Comparison of ENCODE assay signal across 2 cellular contexts in the genomic region with DNA sequence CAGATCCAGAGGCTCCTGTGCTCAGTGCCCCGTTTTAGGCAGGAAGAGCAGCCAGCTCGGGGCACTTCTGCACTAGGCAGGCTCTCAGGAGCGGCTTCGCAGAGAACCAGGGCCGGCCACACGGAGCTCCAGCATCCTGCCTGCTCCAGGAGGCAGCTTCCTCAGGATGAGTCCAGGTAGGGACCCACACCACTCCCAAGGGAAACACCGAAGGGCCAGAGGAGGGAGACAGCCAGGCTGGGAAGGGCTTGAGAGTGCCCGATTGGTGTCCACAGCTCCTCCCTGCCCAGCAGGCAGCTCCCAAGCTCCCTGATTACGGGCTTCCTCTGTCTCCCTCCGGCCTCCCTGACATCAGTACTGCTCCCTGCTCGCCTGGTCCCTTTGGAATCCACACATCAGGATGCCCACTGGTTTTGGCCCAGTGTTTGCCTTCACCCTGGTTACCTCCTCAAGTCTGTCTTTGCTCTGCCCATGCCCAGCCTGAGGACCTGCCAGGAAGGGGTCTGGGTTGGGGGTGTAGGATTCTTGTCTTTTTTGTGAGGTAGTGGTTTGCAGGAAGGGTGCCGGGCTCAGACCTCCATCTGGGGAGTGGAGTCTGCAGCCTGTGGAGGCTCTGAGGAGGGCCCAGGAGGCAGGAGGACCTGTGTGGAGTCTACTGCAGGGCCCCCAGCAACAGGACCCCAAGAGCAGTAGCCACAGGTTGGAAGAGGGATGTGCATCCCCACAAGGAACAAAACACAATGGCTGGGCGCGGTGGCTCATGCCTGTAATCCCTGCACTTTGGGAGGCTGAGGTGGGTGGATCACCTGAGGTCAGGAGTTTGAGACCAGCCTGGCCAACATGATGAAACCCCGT.
A peak's percentile ranks its signal among the peaks of the same experiment; 100 is the strongest.
TF ChIP-seq lines count a peak whose summit lies in the region.

No MANE protein-coding gene starts in this region.

TF ChIP-seq in HEK293, 187 proteins besides CTCF, POLR2A, EP300 and RAD21 (continued from another document and continues in another):
- TF ChIP-seq, protein P1, sequence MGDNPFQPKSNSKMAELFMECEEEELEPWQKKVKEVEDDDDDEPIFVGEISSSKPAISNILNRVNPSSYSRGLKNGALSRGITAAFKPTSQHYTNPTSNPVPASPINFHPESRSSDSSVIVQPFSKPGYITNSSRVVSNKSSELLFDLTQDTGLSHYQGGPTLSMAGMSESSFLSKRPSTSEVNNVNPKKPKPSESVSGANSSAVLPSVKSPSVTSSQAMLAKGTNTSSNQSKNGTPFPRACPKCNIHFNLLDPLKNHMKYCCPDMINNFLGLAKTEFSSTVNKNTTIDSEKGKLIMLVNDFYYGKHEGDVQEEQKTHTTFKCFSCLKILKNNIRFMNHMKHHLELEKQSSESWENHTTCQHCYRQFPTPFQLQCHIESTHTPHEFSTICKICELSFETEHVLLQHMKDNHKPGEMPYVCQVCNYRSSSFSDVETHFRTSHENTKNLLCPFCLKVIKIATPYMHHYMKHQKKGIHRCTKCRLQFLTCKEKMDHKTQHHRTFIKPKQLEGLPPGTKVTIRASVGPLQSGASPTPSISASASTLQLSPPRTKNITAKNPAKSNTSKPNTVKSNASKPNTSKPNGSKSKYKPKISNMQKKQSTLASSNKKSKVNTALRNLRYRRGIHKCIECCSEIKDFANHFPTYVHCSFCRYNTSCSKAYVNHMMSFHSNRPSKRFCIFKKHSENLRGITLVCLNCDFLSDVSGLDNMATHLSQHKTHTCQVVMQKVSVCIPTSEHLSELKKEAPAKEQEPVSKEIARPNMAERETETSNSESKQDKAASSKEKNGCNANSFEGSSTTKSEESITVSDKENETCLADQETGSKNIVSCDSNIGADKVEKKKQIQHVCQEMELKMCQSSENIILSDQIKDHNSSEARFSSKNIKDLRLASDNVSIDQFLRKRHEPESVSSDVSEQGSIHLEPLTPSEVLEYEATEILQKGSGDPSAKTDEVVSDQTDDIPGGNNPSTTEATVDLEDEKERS (tag by site-specific recombination; IDR thresholded peaks at IDR 0.05) = no peak
- TF ChIP-seq, protein P2, sequence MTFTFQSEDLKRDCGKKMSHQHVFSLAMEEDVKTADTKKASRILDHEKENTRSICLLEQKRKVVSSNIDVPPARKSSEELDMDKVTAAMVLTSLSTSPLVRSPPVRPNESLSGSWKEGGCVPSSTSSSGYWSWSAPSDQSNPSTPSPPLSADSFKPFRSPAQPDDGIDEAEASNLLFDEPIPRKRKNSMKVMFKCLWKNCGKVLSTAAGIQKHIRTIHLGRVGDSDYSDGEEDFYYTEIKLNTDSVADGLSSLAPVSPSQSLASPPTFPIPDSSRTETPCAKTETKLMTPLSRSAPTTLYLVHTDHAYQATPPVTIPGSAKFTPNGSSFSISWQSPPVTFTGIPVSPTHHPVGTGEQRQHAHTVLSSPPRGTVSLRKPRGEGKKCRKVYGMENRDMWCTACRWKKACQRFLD (tag by site-specific recombination; IDR thresholded peaks at IDR 0.05) = no peak
- no peak for TF ChIP-seq ZNF776 (tag by site-specific recombination; IDR thresholded peaks at IDR 0.05; ENCODE audit: borderline replicate concordance)
- TF ChIP-seq PRDM1 (tag by site-specific recombination; IDR thresholded peaks at IDR 0.05) = no peak
- no peak for TF ChIP-seq ZNF529 (tag by site-specific recombination; IDR thresholded peaks at IDR 0.05; ENCODE audit: insufficient replicate concordance)
- no peak for TF ChIP-seq KLF10 (tag by site-specific recombination; IDR thresholded peaks at IDR 0.05)
- no peak for TF ChIP-seq ZNF548 (tag by site-specific recombination; IDR thresholded peaks at IDR 0.05)
- TF ChIP-seq ZNF792 (tag by site-specific recombination; IDR thresholded peaks at IDR 0.05) = no peak
- TF ChIP-seq ZNF24 (tag by site-specific recombination; IDR thresholded peaks at IDR 0.05) = no peak
- TF ChIP-seq, protein P3, sequence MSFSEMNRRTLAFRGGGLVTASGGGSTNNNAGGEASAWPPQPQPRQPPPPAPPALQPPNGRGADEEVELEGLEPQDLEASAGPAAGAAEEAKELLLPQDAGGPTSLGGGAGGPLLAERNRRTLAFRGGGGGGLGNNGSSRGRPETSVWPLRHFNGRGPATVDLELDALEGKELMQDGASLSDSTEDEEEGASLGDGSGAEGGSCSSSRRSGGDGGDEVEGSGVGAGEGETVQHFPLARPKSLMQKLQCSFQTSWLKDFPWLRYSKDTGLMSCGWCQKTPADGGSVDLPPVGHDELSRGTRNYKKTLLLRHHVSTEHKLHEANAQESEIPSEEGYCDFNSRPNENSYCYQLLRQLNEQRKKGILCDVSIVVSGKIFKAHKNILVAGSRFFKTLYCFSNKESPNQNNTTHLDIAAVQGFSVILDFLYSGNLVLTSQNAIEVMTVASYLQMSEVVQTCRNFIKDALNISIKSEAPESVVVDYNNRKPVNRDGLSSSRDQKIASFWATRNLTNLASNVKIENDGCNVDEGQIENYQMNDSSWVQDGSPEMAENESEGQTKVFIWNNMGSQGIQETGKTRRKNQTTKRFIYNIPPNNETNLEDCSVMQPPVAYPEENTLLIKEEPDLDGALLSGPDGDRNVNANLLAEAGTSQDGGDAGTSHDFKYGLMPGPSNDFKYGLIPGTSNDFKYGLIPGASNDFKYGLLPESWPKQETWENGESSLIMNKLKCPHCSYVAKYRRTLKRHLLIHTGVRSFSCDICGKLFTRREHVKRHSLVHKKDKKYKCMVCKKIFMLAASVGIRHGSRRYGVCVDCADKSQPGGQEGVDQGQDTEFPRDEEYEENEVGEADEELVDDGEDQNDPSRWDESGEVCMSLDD (tag by site-specific recombination; IDR thresholded peaks at IDR 0.05) = no peak
- TF ChIP-seq GLIS2 (tag by site-specific recombination; IDR thresholded peaks at IDR 0.05) = peak; percentile 33; the same call in 1 of the 2 replicates
- peak; percentile 80 for TF ChIP-seq ZNF335 (tag by site-specific recombination; conservative IDR thresholded peaks at IDR 0.05)
- no peak for TF ChIP-seq KLF7 (tag by site-specific recombination; IDR thresholded peaks at IDR 0.05; ENCODE audit: borderline replicate concordance)
- TF ChIP-seq, protein P4, sequence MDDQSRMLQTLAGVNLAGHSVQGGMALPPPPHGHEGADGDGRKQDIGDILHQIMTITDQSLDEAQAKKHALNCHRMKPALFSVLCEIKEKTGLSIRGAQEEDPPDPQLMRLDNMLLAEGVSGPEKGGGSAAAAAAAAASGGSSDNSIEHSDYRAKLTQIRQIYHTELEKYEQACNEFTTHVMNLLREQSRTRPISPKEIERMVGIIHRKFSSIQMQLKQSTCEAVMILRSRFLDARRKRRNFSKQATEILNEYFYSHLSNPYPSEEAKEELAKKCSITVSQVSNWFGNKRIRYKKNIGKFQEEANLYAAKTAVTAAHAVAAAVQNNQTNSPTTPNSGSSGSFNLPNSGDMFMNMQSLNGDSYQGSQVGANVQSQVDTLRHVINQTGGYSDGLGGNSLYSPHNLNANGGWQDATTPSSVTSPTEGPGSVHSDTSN (CRISPR knock-in tag; IDR thresholded peaks at IDR 0.05) = no peak
- TF ChIP-seq ZNF701 (tag by site-specific recombination; IDR thresholded peaks at IDR 0.05) = no peak
- TF ChIP-seq ZXDB (tag by site-specific recombination; IDR thresholded peaks at IDR 0.05) = no peak
- no peak for TF ChIP-seq ZBTB8A (tag by site-specific recombination; IDR thresholded peaks at IDR 0.05)
- TF ChIP-seq ZNF175 (tag by site-specific recombination; IDR thresholded peaks at IDR 0.05) = no peak
- TF ChIP-seq KLF8 (tag by site-specific recombination; IDR thresholded peaks at IDR 0.05) = no peak

TF ChIP-seq in K562, 482 proteins besides CTCF, POLR2A, EP300 and RAD21 (continued from another document):
- TF ChIP-seq, protein P5, sequence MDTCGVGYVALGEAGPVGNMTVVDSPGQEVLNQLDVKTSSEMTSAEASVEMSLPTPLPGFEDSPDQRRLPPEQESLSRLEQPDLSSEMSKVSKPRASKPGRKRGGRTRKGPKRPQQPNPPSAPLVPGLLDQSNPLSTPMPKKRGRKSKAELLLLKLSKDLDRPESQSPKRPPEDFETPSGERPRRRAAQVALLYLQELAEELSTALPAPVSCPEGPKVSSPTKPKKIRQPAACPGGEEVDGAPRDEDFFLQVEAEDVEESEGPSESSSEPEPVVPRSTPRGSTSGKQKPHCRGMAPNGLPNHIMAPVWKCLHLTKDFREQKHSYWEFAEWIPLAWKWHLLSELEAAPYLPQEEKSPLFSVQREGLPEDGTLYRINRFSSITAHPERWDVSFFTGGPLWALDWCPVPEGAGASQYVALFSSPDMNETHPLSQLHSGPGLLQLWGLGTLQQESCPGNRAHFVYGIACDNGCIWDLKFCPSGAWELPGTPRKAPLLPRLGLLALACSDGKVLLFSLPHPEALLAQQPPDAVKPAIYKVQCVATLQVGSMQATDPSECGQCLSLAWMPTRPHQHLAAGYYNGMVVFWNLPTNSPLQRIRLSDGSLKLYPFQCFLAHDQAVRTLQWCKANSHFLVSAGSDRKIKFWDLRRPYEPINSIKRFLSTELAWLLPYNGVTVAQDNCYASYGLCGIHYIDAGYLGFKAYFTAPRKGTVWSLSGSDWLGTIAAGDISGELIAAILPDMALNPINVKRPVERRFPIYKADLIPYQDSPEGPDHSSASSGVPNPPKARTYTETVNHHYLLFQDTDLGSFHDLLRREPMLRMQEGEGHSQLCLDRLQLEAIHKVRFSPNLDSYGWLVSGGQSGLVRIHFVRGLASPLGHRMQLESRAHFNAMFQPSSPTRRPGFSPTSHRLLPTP (IDR thresholded peaks at IDR 0.05; ENCODE audit: borderline replicate concordance, extremely low read depth, insufficient read length) = no peak
- TF ChIP-seq PHF21A (IDR thresholded peaks at IDR 0.05; ENCODE audit: borderline replicate concordance, low read depth) (no peak), ZNF165 (CRISPR knock-in tag; IDR thresholded peaks at IDR 0.05; ENCODE audit: borderline replicate concordance) (no peak)
